18 cellular contexts compared by ENCODE assay signal in the genomic region with DNA sequence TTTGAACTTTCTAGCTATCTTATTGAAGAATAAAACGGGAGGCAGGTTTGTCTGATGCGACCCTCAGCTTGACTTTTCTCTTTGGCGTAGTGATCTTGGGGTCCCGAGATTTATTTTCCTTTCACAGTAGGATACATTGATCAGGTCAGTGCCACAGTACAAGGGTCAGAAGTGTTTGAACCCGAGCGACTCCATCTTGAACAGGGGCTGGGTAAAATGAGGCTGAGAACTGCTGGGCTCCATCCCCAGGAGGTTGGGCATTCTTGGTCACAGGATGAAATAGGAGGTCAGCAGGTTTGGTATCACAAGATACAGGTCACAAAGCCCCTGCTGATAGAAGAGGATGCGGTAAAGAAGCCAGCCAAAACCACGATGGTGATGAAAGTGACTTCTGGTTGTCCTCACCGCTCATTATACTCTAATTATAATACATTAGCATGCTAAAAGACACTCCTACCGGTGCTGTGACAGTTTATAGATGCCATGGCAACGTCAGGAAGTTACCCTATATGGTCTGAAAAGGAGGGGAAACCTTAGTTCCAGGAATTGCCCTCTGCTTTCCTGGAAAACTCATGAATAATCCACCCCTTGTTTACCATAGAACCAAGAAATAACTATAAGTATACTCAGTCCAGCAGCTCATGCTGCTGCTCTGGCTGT. TPM values are rescaled to one million over a fixed set of nuclear protein-coding genes. Genes with fewer than 3 reads are reported as not detected.
DNase-seq lines count a peak whose midpoint lies in the region; ATAC-seq and TF ChIP-seq lines count a peak whose summit lies in the region.
"Had no signal": no experiment of that assay in that cellular context is flagged by ENCODE, and none has a peak within 500 bp of the region (broad histone marks: within the 10 kb centered on the region; RNA-seq: fewer than 3 reads in every experiment).

No MANE protein-coding gene starts in this region.

- H3K4me3 Mint-ChIP-seq in CD14-positive monocyte (no peak overlapping the region), T-cell (no peak overlapping the region)

- H3K27me3 Mint-ChIP-seq in CD14-positive monocyte (ENCODE audit: low read depth in 3 of 3) = peaks cover 0 to 3% (median 0%) of the 10 kb centered on the region in 3 donors
- no peaks in the 10 kb centered on the region for H3K27me3 Mint-ChIP-seq in T-cell

- BruUV-seq in A673 (replicated peaks; lab: Mats Ljungman, UMichigan) = TSS peak; percentile 16

- POLR2A ChIA-PET in A673 (lab: Charles Lee; ENCODE audit: low non-redundant PET) (no interaction called here), T-cell (lab: Charles Lee) (no interaction called here)

- no peaks in the 10 kb centered on the region for H3K27me3 ChIP-seq in A673 (replicated peaks; ENCODE audit: insufficient read depth, low read depth, low read length, poor library complexity)
- H3K27me3 ChIP-seq: hepatocyte, suprapubic skin had no signal

- intact Hi-C loops in A673 (cut with micrococcal nuclease; ENCODE audit: unreplicated experiment) (no loop called here), CD14-positive monocyte (cut with micrococcal nuclease) (loop anchor here (5.0 to 10.0 kb wide), 2 partner anchors 32 to 120 kb away; no protein-coding TSS in a partner anchor)

- DNase-seq in A673 (ENCODE audit: low spot score) = no peak
- no peak for DNase-seq in CD14-positive monocyte (ENCODE audit: low spot score)
- DNase-seq in T-cell = peak in 2 of 34 experiments; percentile 3 to 19
- DNase-seq in central memory CD4-positive, alpha-beta T cell = peak; percentile 42
- no peak for DNase-seq in NCI-H2171 (lab: John Stamatoyannopoulos, UW)
- DNase-seq in NCI-H226 = no peak
- DNase-seq in SHP77 treated with DMSO at 0.1 percent for 48 hours (lab: John Stamatoyannopoulos, UW) = no peak
- DNase-seq in NCI-H2081 treated with DMSO at 0.1 percent for 48 hours (lab: John Stamatoyannopoulos, UW) = no peak
- DNase-seq: amniotic stem cell, left colon, mucosa of descending colon, NCI-H1092, NCI-H2171 treated with DMSO at 0.1 percent for 48 hours, SHP77 had no signal

- peaks cover 4% of the 10 kb centered on the region for H3K4me1 ChIP-seq in A673 (ENCODE audit: insufficient read depth, low read length, poor library complexity, severe bottlenecking)

- H3K36me3 ChIP-seq in A673 (ENCODE audit: insufficient read depth, low read length, poor library complexity, severe bottlenecking) = peaks cover 3% of the 10 kb centered on the region

- H3K9me3 ChIP-seq in A673 (ENCODE audit: low read depth, low read length, poor library complexity, severe bottlenecking) = no peaks in the 10 kb centered on the region
- H3K9me3 ChIP-seq: mucosa of descending colon, suprapubic skin had no signal

- H3K27ac Mint-ChIP-seq in CD14-positive monocyte (peak overlapping the region in 4 of 7 donors; percentile 32 to 66 (median 34)), T-cell (peak overlapping the region; percentile 11 to 48)

- H3K36me3 Mint-ChIP-seq in CD14-positive monocyte (peaks cover 23 to 49% of the 10 kb centered on the region in 2 donors), T-cell (peaks cover 23% of the 10 kb centered on the region)

- no peak overlapping the region for H3K27ac ChIP-seq in A673 (ENCODE audit: low read depth, low read length, poor library complexity, severe bottlenecking)
- H3K27ac ChIP-seq: hepatocyte, suprapubic skin had no signal

- H3K9me3 Mint-ChIP-seq in CD14-positive monocyte (peaks cover 0 to 3% (median 0%) of the 10 kb centered on the region in 7 donors), T-cell (no peaks in the 10 kb centered on the region)

- H3K4me3 ChIP-seq in A673 (ENCODE audit: low read depth, low read length, poor library complexity, severe bottlenecking) = no peak overlapping the region
- H3K4me3 ChIP-seq: hepatocyte, mucosa of descending colon, suprapubic skin had no signal

- no peak for ATAC-seq in T-cell (replicated peaks in 1 of 4)
- ATAC-seq: left colon, mucosa of descending colon had no signal

- CTCF ChIA-PET in A673 (lab: Charles Lee) = no interaction called here
- CTCF ChIA-PET in T-cell (lab: Charles Lee) = no interaction called here

- peaks cover 33% of the 10 kb centered on the region for H3K4me1 Mint-ChIP-seq in CD14-positive monocyte
- H3K4me1 Mint-ChIP-seq in T-cell = peaks cover 40 to 46% (median 41%) of the 10 kb centered on the region in 3 donors

- TF ChIP-seq CTCF in A673 (conservative IDR thresholded peaks at IDR 0.05; ENCODE audit: low read depth, low read length) (no peak), CD14-positive monocyte (IDR thresholded peaks at IDR 0.05) (no peak)

RNA-seq across cellular contexts. Expression of gene TECPR1, which starts 3.0 kb away (rescaled TPM):
- total RNA-seq in A673 (2021) (21.2 and 25.9 TPM in 2 replicates), T-cell (100 to 1,000 TPM; 118 to 192 (median 162) TPM)
- 10 to 100 TPM in 1 of 2 donors, 1 to 10 TPM in 1; 5.7 to 10.2 TPM for polyA plus RNA-seq in CD14-positive monocyte

RNA-seq across cellular contexts. Expression of gene BRI3, which starts 26.4 kb away (rescaled TPM):
- total RNA-seq in A673 (2021) (76.9 and 85.8 TPM in 2 replicates), T-cell (10 to 100 TPM; 53.4 to 73.0 (median 61.2) TPM)
- 100 to 1,000 TPM; 120 to 149 TPM for polyA plus RNA-seq in CD14-positive monocyte

RNA-seq across cellular contexts. Expression of gene BHLHA15, which starts 43.8 kb away (rescaled TPM):
- total RNA-seq in A673 (2021) (0.64 and 1.3 TPM in 2 replicates), T-cell (under 1 TPM in 1 of 5 donors, not detected in 4; 0.55 TPM)
- not detected for polyA plus RNA-seq in CD14-positive monocyte
- total RNA-seq: Daoy had no signal
- polyA plus RNA-seq: BJ had no signal
